Comparison of ENCODE assay signal across 8 cellular contexts in the genomic region with DNA sequence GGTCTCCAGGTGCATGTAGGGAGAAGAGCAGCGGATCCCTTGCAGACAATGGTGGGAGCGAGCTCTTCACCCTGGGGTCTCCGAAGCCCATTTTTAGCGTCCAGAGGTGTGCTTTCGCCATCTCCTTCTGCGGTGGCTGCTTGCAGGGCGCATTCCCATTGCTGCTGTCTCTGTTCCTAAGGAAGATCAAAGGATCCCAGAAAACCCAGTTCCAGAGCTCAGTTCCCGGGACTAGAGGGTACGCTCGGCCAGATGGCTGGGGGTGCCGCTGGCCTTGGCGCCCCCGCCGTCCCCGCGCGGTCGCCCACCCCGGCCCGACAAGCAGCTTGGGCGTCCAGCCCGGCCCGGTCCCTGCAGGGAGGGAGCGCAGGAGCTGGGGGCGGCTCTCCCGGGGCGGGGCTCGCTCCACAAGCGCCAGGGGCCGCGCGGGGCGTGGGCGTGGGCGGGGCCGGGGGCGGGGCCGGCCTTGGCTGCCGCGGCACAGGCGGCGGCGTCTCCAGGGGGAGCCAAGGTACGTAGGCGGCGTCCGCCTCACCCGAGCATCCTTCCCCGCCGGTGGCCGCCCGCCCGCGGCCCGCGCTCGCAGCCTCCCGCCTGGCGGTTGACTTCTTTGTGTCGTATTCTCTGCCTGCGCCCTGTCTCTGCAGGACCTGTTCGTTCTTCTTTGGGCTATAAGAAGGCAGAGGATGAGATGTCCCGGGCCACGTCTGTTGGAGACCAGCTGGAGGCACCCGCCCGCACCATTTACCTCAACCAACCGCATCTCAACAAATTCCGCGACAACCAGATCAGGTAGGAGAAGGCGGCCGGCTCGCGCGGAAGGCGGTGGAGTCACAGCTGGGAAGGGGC.
A peak's percentile ranks its signal among the peaks of the same experiment; 100 is the strongest.
DNase-seq lines count a peak whose midpoint lies in the region; ATAC-seq and TF ChIP-seq lines count a peak whose summit lies in the region.

No MANE protein-coding gene starts in this region.

- TF ChIP-seq CTCF in nephron (IDR thresholded peaks at IDR 0.05; ENCODE audit: unreplicated experiment in 3 of 3) = peak in 1 of 3 experiments; percentile 13

- H3K27me3 Mint-ChIP-seq in nephron (ENCODE audit: low read depth) = peaks cover 57% of the 10 kb centered on the region

- no peaks in the 10 kb centered on the region for H3K9me3 ChIP-seq in ES-I3 (ENCODE audit: control insufficient read depth, insufficient read depth, low read length)

- H3K9ac ChIP-seq in ES-I3 (ENCODE audit: low read depth, low read length) = peak overlapping the region; percentile 66; the same call in 1 of the 2 replicates

- H3K36me3 ChIP-seq in ES-I3 (ENCODE audit: insufficient read depth, low read length) = no peaks in the 10 kb centered on the region

- 0 out of 2 replicates have a peak, but pooled peaks cover 4% of the 10 kb centered on the region for H3K4me1 ChIP-seq in ES-I3 (ENCODE audit: insufficient read depth, low read length)

- no peaks in the 10 kb centered on the region for H3K9me3 Mint-ChIP-seq in nephron

- ATAC-seq in GM18858 (IDR thresholded peaks at IDR 0.05; ENCODE audit: unreplicated experiment) (no peak), GM21528 (IDR thresholded peaks at IDR 0.05; ENCODE audit: low FRiP score, unreplicated experiment) (no peak)

- H3K27ac Mint-ChIP-seq in nephron = peak overlapping the region in 1 of 3 experiments; percentile 49

- DNase-seq in NCI-H128 (lab: John Stamatoyannopoulos, UW; ENCODE audit: unreplicated experiment) = peak; percentile 53
- DNase-seq in amygdala (lab: John Stamatoyannopoulos, UW) = peak in 30 of 56 donors; percentile 3 to 60 (median 30)
- no peak for DNase-seq in HT-29 (ENCODE audit: low spot score)
- DNase-seq in SKM-1 treated with dmso at 0.1 percent for 144 hours (lab: John Stamatoyannopoulos, UW; ENCODE audit: unreplicated experiment) = no peak

- H3K36me3 Mint-ChIP-seq in nephron (ENCODE audit: low read depth) = no peaks in the 10 kb centered on the region

- peaks cover 8% of the 10 kb centered on the region for H3K4me1 Mint-ChIP-seq in nephron

- H3K4me3 Mint-ChIP-seq in nephron = peak overlapping the region; percentile 85 to 89 (median 85)

Comparison
In these comparisons a context has a peak if more than half of its experiments do, and no peak if none do; other contexts are left out.
1. DNase-seq: peak in NCI-H128 (single experiment) and amygdala (30 of 56); none in HT-29 (single experiment) and SKM-1 treated with dmso at 0.1 percent for 144 hours (single experiment).